Comparison of ENCODE assay signal across 8 cellular contexts in genomic region chr5:150497274-150497988, GRCh38. TPM values are rescaled to one million over a fixed set of nuclear protein-coding genes. Genes with fewer than 3 reads are reported as not detected.
DNase-seq lines count a peak whose midpoint lies in the region; ATAC-seq and TF ChIP-seq lines count a peak whose summit lies in the region.

No MANE protein-coding gene starts in this region.

- no peaks in the 10 kb centered on the region for H3K36me3 ChIP-seq in uterus

- no peaks in the 10 kb centered on the region for H3K9me3 ChIP-seq in uterus

- DNase-seq in NCI-H345 (lab: John Stamatoyannopoulos, UW): peak; percentile 38
- no peak for DNase-seq in NCI-H345 treated with DMSO at 0.1 percent for 48 hours (lab: John Stamatoyannopoulos, UW; ENCODE audit: unreplicated experiment)
- DNase-seq in dedifferentiated amniotic fluid mesenchymal stem cell (ENCODE audit: extremely low spot score): peak; percentile 93
- DNase-seq in lung microvascular endothelial cell (ENCODE audit: low read depth in 2 of 2): peak; percentile 72 to 93
- peak; percentile 64 to 71 for DNase-seq in uterus
- no peak for DNase-seq in HuH-7 (ENCODE audit: low spot score)
- DNase-seq in GM13976 (ENCODE audit: low spot score): no peak

- intact Hi-C loops in uterus (cut with DNase I; ENCODE audit: low total_unique reads): no loop called here

- no peak overlapping the region for H3K4me3 ChIP-seq in uterus

- no peaks in the 10 kb centered on the region for H3K27me3 ChIP-seq in uterus

- TF ChIP-seq CTCF in uterus (IDR thresholded peaks at IDR 0.05) (no peak), GM13976 (IDR thresholded peaks at IDR 0.05; ENCODE audit: borderline replicate concordance, control extremely low read depth, extremely low read depth, insufficient read depth, missing control alignments) (no peak)

- H3K27ac ChIP-seq in uterus: peak overlapping the region; percentile 55 to 62

- peaks cover 0 to 21% of the 10 kb centered on the region in 2 donors for H3K4me1 ChIP-seq in uterus

- ATAC-seq in GM18520 (IDR thresholded peaks at IDR 0.05; ENCODE audit: unreplicated experiment): no peak

- TF ChIP-seq POLR2A in uterus (IDR thresholded peaks at IDR 0.05): no peak

- in situ Hi-C loops in GM13976 (cut with MboI; ENCODE audit: low sequenced_read_pairs, unreplicated experiment): no loop called here

RNA-seq across cellular contexts. Expression of gene NDST1, which starts 10.5 kb away (rescaled TPM):
- total RNA-seq in lung microvascular endothelial cell: 22.6 and 27.5 TPM in 2 replicates
- total RNA-seq in uterus: 10 to 100 TPM; 10.9 to 86.0 (median 42.5) TPM

RNA-seq across cellular contexts. Expression of gene RPS14, which starts 47.9 kb away (rescaled TPM):
- total RNA-seq in lung microvascular endothelial cell (2,426 and 2,980 TPM in 2 replicates), uterus (over 10,000 TPM in 1 of 4 donors, 1,000 to 10,000 TPM in 3; 2,445 to 12,361 (median 6,046) TPM)

Comparison
In these comparisons a context has a peak if more than half of its experiments do, and no peak if none do; other contexts are left out.
1. DNase-seq: peak in NCI-H345 (single experiment), dedifferentiated amniotic fluid mesenchymal stem cell (single experiment), lung microvascular endothelial cell (2 of 2) and uterus (2 of 2); none in NCI-H345 treated with DMSO at 0.1 percent for 48 hours (single experiment), HuH-7 (single experiment) and GM13976 (single experiment).